In the genomic region with DNA sequence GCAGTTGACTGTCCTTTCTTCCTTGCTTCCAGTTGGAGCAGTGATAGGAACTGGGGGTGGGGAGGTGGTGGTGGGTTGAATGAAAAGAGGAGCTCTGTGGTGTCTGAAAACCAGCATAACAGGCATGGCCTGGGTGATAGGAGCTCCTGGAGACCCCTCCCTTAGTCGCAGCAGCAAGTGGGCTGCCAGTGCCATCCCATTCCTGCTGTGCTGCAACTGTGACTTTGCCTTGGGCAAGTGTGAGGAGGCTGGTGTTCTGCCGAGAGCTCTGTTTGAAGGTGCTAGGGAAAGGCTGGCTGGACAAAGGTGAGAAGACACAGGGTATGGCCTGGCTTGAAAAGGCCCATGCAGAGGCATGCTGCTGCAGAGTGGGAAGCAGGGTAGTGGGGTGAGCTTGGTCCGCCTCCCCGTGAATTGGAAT, we compare ENCODE assay signal across 9 cellular contexts. TPM values are rescaled to one million over a fixed set of nuclear protein-coding genes. Genes with fewer than 3 reads are reported as not detected.
A peak's percentile ranks its signal among the peaks of the same experiment; 100 is the strongest.
DNase-seq lines count a peak whose midpoint lies in the region; ATAC-seq and TF ChIP-seq lines count a peak whose summit lies in the region.
"Had no signal": no experiment of that assay in that cellular context is flagged by ENCODE, and none has a peak within 500 bp of the region (broad histone marks: within the 10 kb centered on the region; RNA-seq: fewer than 3 reads in every experiment).

No MANE protein-coding gene starts in this region.

- H3K9me3 Mint-ChIP-seq in activated CD4-positive, alpha-beta T cell treated with anti-CD3 and anti-CD28 coated beads, Interleukin-2, amount 10 ng/mL, durations not matched to agents 24 days and 14 days: no peaks in the 10 kb centered on the region
- no peaks in the 10 kb centered on the region for H3K9me3 Mint-ChIP-seq in immature natural killer cell

- H3K27ac ChIP-seq in WERI-Rb-1 (peak overlapping the region; percentile 60), stomach (peak overlapping the region in 4 of 5 donors; percentile 4 to 70 (median 38)), SJCRH30 (no peak overlapping the region)

- peaks cover 42% of the 10 kb centered on the region for H3K36me3 Mint-ChIP-seq in activated CD4-positive, alpha-beta T cell treated with anti-CD3 and anti-CD28 coated beads, Interleukin-2, amount 10 ng/mL, durations not matched to agents 24 days and 14 days (ENCODE audit: low read depth)
- H3K36me3 Mint-ChIP-seq in immature natural killer cell: peaks cover 15 to 44% (median 24%) of the 10 kb centered on the region in 3 donors

- no peak overlapping the region for H3K4me3 ChIP-seq in WERI-Rb-1 (ENCODE audit: low read depth, low read length)
- no peak overlapping the region for H3K4me3 ChIP-seq in stomach
- no peak overlapping the region for H3K4me3 ChIP-seq in SJCRH30

- no peak for TF ChIP-seq EP300 in stomach (IDR thresholded peaks at IDR 0.05)

- peak overlapping the region; percentile 22 for H3K4me3 Mint-ChIP-seq in activated CD4-positive, alpha-beta T cell treated with anti-CD3 and anti-CD28 coated beads, Interleukin-2, amount 10 ng/mL, durations not matched to agents 24 days and 14 days
- H3K4me3 Mint-ChIP-seq in immature natural killer cell: peak overlapping the region in 3 of 5 donors; percentile 25 to 36 (median 36)

- no peaks in the 10 kb centered on the region for H3K27me3 Mint-ChIP-seq in activated CD4-positive, alpha-beta T cell treated with anti-CD3 and anti-CD28 coated beads, Interleukin-2, amount 10 ng/mL, durations not matched to agents 24 days and 14 days
- peaks cover 2 to 13% (median 5%) of the 10 kb centered on the region in 3 donors for H3K27me3 Mint-ChIP-seq in immature natural killer cell (ENCODE audit: low read depth in 3 of 3)

- WGBS in stomach, 5 donors: 79 to 88% (median 80%) methylated on average over 4 of the region's 4 CpGs

- H3K4me1 ChIP-seq in stomach (peaks cover 21 to 49% (median 34%) of the 10 kb centered on the region in 4 donors), SJCRH30 (peaks cover 8% of the 10 kb centered on the region; the same call in 1 of the 2 replicates)

- H3K4me1 Mint-ChIP-seq in activated CD4-positive, alpha-beta T cell treated with anti-CD3 and anti-CD28 coated beads, Interleukin-2, amount 10 ng/mL, durations not matched to agents 24 days and 14 days: peaks cover 17% of the 10 kb centered on the region
- peaks cover 27 to 31% of the 10 kb centered on the region in 2 donors for H3K4me1 Mint-ChIP-seq in immature natural killer cell

- intact Hi-C loops in activated CD4-positive, alpha-beta T cell treated with anti-CD3 and anti-CD28 coated beads, Interleukin-2, amount 10 ng/mL, durations not matched to agents 24 days and 14 days (cut with micrococcal nuclease): no loop called here
- intact Hi-C loops in stomach (cut with DNase I; ENCODE audit: low total_unique reads): no loop called here

- no peak for ATAC-seq in esophagus mucosa
- no peak for ATAC-seq in HG03095 (IDR thresholded peaks at IDR 0.05; ENCODE audit: unreplicated experiment)

- H3K9me3 ChIP-seq in WERI-Rb-1 (ENCODE audit: severe bottlenecking) (no peaks in the 10 kb centered on the region), stomach (no peaks in the 10 kb centered on the region), SJCRH30 (replicated peaks) (no peaks in the 10 kb centered on the region)

- peak overlapping the region; percentile 65 for H3K27ac Mint-ChIP-seq in activated CD4-positive, alpha-beta T cell treated with anti-CD3 and anti-CD28 coated beads, Interleukin-2, amount 10 ng/mL, durations not matched to agents 24 days and 14 days
- peak overlapping the region in 5 of 6 donors; percentile 21 to 74 (median 38) for H3K27ac Mint-ChIP-seq in immature natural killer cell

- H3K36me3 ChIP-seq in WERI-Rb-1 (peaks cover 44% of the 10 kb centered on the region), stomach (peaks cover 27 to 38% (median 36%) of the 10 kb centered on the region in 4 donors), SJCRH30 (peaks cover 28% of the 10 kb centered on the region)

- no peak for TF ChIP-seq POLR2A in stomach (IDR thresholded peaks at IDR 0.05)

- TF ChIP-seq CTCF in WERI-Rb-1 (IDR thresholded peaks at IDR 0.05; ENCODE audit: low read depth, low read length): no peak
- no peak for TF ChIP-seq CTCF in stomach (IDR thresholded peaks at IDR 0.05)

- DNase-seq in activated CD4-positive, alpha-beta T cell treated with anti-CD3 and anti-CD28 coated beads, Interleukin-2, amount 10 ng/mL, durations not matched to agents 24 days and 14 days: no peak
- no peak for DNase-seq in activated CD4-positive, alpha-beta T cell treated with anti-CD3 and anti-CD28 coated beads, Interleukin-2, amount 50 U/mL, for 4 hours
- DNase-seq in WERI-Rb-1 (no peak), immature natural killer cell (no peak), stomach (no peak), SJCRH30 (no peak)
- DNase-seq: KG1 had no signal

- H3K27me3 ChIP-seq in WERI-Rb-1 (ENCODE audit: insufficient read depth, low read depth, severe bottlenecking) (no peaks in the 10 kb centered on the region), stomach (no peaks in the 10 kb centered on the region), SJCRH30 (no peaks in the 10 kb centered on the region)

RNA-seq across cellular contexts. Expression of a gene that starts 2.7 kb away (rescaled TPM):
- total RNA-seq in activated CD4-positive, alpha-beta T cell treated with anti-CD3 and anti-CD28 coated beads, Interleukin-2, amount 10 ng/mL, durations not matched to agents 24 days and 14 days: 7.2 and 8.2 TPM in 2 replicates
- polyA plus RNA-seq in immature natural killer cell (1 to 10 TPM in 2 of 3 donors, under 1 TPM in 1; 0.37 to 5.8 (median 2.3) TPM), stomach (1 to 10 TPM in 1 of 3 donors, under 1 TPM in 1, not detected in 1; 0.37 to 1.9 TPM)
- total RNA-seq in stomach (1 to 10 TPM in 3 of 5 donors, under 1 TPM in 1, not detected in 1; 0.45 to 2.6 (median 1.9) TPM), esophagus mucosa (12.6 TPM)
- 3.6 and 4.7 TPM in 2 replicates for total RNA-seq in SJCRH30 (2014; rRNA removed; shearing (Covaris generic))

RNA-seq across cellular contexts. Expression of a gene that starts 39.7 kb away (rescaled TPM):
- total RNA-seq in activated CD4-positive, alpha-beta T cell treated with anti-CD3 and anti-CD28 coated beads, Interleukin-2, amount 10 ng/mL, durations not matched to agents 24 days and 14 days: 217 and 222 TPM in 2 replicates
- 100 to 1,000 TPM in 1 of 3 donors, 10 to 100 TPM in 2; 82.1 to 136 (median 96.4) TPM for polyA plus RNA-seq in immature natural killer cell
- total RNA-seq in stomach: 100 to 1,000 TPM in 1 of 5 donors, 10 to 100 TPM in 4; 21.0 to 131 (median 36.5) TPM
- polyA plus RNA-seq in stomach: 10 to 100 TPM; 29.6 to 30.4 (median 30.1) TPM
- total RNA-seq in SJCRH30 (2014; rRNA removed; shearing (Covaris generic)): 172 and 173 TPM in 2 replicates
- total RNA-seq in esophagus mucosa: 87.0 TPM
